ENCODE assay signal across 1 cellular context in the genomic region with DNA sequence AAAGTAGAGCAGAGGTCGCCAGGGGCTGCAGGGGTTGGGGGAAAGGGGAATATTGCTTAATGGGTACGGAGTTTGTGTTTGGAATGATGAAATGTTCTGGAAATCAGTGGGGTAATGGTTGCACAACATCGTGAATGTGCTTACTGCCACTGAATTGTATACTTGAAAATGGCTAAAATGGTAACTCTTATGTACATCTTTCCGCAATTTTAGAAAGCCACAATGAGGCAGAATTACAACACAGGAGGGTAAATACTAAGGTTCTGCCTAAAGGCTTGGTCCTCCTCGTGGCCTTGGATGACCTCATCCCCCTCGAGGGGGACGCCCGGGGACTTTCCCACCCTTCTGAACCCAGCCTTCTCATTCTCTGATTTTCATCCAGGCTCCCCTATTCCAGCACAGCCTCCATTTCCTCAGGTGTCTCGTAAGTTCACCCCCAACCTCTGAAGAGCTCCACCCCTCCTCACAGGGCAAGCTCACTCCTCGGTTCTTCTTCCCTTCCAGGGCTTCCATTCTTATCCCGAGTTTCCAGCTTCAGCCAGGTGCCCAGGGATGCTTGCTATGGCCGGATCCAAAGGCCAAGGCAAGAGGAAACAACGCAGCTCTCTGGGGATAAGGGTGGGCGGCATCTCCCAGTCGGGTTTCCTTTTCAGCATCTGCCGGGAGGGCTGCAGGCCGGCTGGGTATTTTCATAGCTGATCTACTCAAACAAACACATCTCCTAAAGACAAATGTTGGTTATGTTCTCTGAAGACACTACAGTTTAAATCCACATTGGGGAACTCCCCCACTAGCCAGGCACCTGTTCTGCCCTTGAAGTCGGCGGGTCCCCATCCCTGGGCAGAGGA.
A peak's percentile ranks its signal among the peaks of the same experiment; 100 is the strongest.
TF ChIP-seq lines count a peak whose summit lies in the region.

No MANE protein-coding gene starts in this region.

TF ChIP-seq in HepG2, 621 proteins besides CTCF, POLR2A, EP300 and RAD21 (continued from another document):
- TF ChIP-seq ZNF451 (CRISPR knock-in tag; IDR thresholded peaks at IDR 0.05) (no peak), ZBTB8A (CRISPR knock-in tag; IDR thresholded peaks at IDR 0.05; ENCODE audit: borderline replicate concordance, low read depth) (no peak), KMT2A (CRISPR knock-in tag; IDR thresholded peaks at IDR 0.05) (no peak), ZNF136 (CRISPR knock-in tag; IDR thresholded peaks at IDR 0.05; ENCODE audit: low read depth) (no peak), ZNF501 (CRISPR knock-in tag; IDR thresholded peaks at IDR 0.05) (no peak), HMG20A (CRISPR knock-in tag; IDR thresholded peaks at IDR 0.05; ENCODE audit: borderline replicate concordance) (no peak; the same call in 1 of the 2 replicates), MYC (CRISPR knock-in tag; IDR thresholded peaks at IDR 0.05; ENCODE audit: borderline replicate concordance) (no peak), SKI (IDR thresholded peaks at IDR 0.05; ENCODE audit: partially characterized antibody) (peak; percentile 7), KAT7 (CRISPR knock-in tag; IDR thresholded peaks at IDR 0.05; ENCODE audit: borderline replicate concordance) (peak; percentile 40; the same call in 1 of the 2 replicates), PRMT3 (CRISPR knock-in tag; IDR thresholded peaks at IDR 0.05; ENCODE audit: borderline replicate concordance, low read depth) (no peak), ZNF737 (CRISPR knock-in tag; IDR thresholded peaks at IDR 0.05; ENCODE audit: borderline replicate concordance) (no peak), HOXA7 (CRISPR knock-in tag; IDR thresholded peaks at IDR 0.05) (no peak), NR2C2 (CRISPR knock-in tag; IDR thresholded peaks at IDR 0.05; ENCODE audit: borderline replicate concordance) (peak; percentile 56), PHF20 (CRISPR knock-in tag; IDR thresholded peaks at IDR 0.05) (no peak), ZNF891 (CRISPR knock-in tag; IDR thresholded peaks at IDR 0.05) (peak; percentile 55; the same call in 1 of the 2 replicates), ZNF652 (CRISPR knock-in tag; IDR thresholded peaks at IDR 0.05; ENCODE audit: borderline replicate concordance, low read depth) (no peak), CAMTA2 (CRISPR knock-in tag; IDR thresholded peaks at IDR 0.05; ENCODE audit: borderline replicate concordance) (no peak), MAFF (IDR thresholded peaks at IDR 0.05; ENCODE audit: low read depth, low read length) (peak; percentile 44; the same call in 1 of the 2 replicates), TOPORS (CRISPR knock-in tag; IDR thresholded peaks at IDR 0.05) (no peak), CCDC6 (CRISPR knock-in tag; IDR thresholded peaks at IDR 0.05) (no peak), ZBTB1 (CRISPR knock-in tag; IDR thresholded peaks at IDR 0.05; ENCODE audit: borderline replicate concordance) (no peak), SOX5 (CRISPR knock-in tag; IDR thresholded peaks at IDR 0.05; ENCODE audit: borderline replicate concordance) (peak; percentile 36; the same call in 1 of the 2 replicates), ZNF34 (CRISPR knock-in tag; IDR thresholded peaks at IDR 0.05; ENCODE audit: borderline replicate concordance) (no peak), ZKSCAN5 (CRISPR knock-in tag; IDR thresholded peaks at IDR 0.05) (no peak), ZSCAN21 (CRISPR knock-in tag; IDR thresholded peaks at IDR 0.05; ENCODE audit: borderline replicate concordance) (no peak), HCFC1 (IDR thresholded peaks at IDR 0.05; ENCODE audit: low read depth, low read length) (no peak), TAF15 (IDR thresholded peaks at IDR 0.05; ENCODE audit: low read depth, low read length, poor library complexity, severe bottlenecking) (no peak), ZNF670 (CRISPR knock-in tag; IDR thresholded peaks at IDR 0.05; ENCODE audit: borderline replicate concordance) (no peak), ZFYVE20 (CRISPR knock-in tag; IDR thresholded peaks at IDR 0.05; ENCODE audit: borderline replicate concordance, low read depth) (no peak), ZFP36L2 (CRISPR knock-in tag; IDR thresholded peaks at IDR 0.05) (no peak), KLF13 (CRISPR knock-in tag; IDR thresholded peaks at IDR 0.05) (no peak), CREB1 (IDR thresholded peaks at IDR 0.05) (no peak), CREB1 (CRISPR knock-in tag; IDR thresholded peaks at IDR 0.05) (no peak), TP53 (CRISPR knock-in tag; conservative IDR thresholded peaks at IDR 0.05) (no peak), ZNF775 (CRISPR knock-in tag; IDR thresholded peaks at IDR 0.05; ENCODE audit: borderline replicate concordance) (no peak), ISL2 (CRISPR knock-in tag; IDR thresholded peaks at IDR 0.05) (0 out of 2 replicates have a peak, but pooled peaks have one; percentile 48), ARNT2 (CRISPR knock-in tag; IDR thresholded peaks at IDR 0.05; ENCODE audit: low read depth) (no peak), ZNF605 (CRISPR knock-in tag; IDR thresholded peaks at IDR 0.05) (no peak), GLI4 (CRISPR knock-in tag; IDR thresholded peaks at IDR 0.05; ENCODE audit: borderline replicate concordance) (no peak), NKX3-1 (CRISPR knock-in tag; IDR thresholded peaks at IDR 0.05) (no peak), CENPX (CRISPR knock-in tag; IDR thresholded peaks at IDR 0.05) (no peak), PHF21A (CRISPR knock-in tag; IDR thresholded peaks at IDR 0.05) (no peak; the same call in 1 of the 2 replicates)
- TF ChIP-seq, protein P1, sequence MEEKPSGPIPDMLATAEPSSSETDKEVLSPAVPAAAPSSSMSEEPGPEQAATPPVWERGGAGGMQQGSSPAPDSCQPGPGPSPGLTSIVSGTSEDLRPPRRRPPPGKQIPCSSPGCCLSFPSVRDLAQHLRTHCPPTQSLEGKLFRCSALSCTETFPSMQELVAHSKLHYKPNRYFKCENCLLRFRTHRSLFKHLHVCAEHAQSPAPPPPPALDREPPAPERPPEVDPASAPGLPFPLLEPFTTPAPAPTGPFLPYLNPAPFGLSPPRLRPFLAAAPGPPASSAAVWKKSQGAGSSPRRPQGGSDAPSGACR (CRISPR knock-in tag; IDR thresholded peaks at IDR 0.05) = no peak
- TF ChIP-seq, protein P2, sequence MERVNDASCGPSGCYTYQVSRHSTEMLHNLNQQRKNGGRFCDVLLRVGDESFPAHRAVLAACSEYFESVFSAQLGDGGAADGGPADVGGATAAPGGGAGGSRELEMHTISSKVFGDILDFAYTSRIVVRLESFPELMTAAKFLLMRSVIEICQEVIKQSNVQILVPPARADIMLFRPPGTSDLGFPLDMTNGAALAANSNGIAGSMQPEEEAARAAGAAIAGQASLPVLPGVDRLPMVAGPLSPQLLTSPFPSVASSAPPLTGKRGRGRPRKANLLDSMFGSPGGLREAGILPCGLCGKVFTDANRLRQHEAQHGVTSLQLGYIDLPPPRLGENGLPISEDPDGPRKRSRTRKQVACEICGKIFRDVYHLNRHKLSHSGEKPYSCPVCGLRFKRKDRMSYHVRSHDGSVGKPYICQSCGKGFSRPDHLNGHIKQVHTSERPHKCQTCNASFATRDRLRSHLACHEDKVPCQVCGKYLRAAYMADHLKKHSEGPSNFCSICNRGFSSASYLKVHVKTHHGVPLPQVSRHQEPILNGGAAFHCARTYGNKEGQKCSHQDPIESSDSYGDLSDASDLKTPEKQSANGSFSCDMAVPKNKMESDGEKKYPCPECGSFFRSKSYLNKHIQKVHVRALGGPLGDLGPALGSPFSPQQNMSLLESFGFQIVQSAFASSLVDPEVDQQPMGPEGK (CRISPR knock-in tag; IDR thresholded peaks at IDR 0.05) = peak; percentile 37; the same call in 1 of the 2 replicates
- TF ChIP-seq, protein P3, sequence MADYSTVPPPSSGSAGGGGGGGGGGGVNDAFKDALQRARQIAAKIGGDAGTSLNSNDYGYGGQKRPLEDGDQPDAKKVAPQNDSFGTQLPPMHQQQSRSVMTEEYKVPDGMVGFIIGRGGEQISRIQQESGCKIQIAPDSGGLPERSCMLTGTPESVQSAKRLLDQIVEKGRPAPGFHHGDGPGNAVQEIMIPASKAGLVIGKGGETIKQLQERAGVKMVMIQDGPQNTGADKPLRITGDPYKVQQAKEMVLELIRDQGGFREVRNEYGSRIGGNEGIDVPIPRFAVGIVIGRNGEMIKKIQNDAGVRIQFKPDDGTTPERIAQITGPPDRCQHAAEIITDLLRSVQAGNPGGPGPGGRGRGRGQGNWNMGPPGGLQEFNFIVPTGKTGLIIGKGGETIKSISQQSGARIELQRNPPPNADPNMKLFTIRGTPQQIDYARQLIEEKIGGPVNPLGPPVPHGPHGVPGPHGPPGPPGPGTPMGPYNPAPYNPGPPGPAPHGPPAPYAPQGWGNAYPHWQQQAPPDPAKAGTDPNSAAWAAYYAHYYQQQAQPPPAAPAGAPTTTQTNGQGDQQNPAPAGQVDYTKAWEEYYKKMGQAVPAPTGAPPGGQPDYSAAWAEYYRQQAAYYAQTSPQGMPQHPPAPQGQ (CRISPR knock-in tag; IDR thresholded peaks at IDR 0.05; ENCODE audit: borderline replicate concordance) = no peak
- TF ChIP-seq, protein P4, sequence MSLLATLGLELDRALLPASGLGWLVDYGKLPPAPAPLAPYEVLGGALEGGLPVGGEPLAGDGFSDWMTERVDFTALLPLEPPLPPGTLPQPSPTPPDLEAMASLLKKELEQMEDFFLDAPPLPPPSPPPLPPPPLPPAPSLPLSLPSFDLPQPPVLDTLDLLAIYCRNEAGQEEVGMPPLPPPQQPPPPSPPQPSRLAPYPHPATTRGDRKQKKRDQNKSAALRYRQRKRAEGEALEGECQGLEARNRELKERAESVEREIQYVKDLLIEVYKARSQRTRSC (CRISPR knock-in tag; IDR thresholded peaks at IDR 0.05; ENCODE audit: low read depth) = no peak
- TF ChIP-seq, protein P5, sequence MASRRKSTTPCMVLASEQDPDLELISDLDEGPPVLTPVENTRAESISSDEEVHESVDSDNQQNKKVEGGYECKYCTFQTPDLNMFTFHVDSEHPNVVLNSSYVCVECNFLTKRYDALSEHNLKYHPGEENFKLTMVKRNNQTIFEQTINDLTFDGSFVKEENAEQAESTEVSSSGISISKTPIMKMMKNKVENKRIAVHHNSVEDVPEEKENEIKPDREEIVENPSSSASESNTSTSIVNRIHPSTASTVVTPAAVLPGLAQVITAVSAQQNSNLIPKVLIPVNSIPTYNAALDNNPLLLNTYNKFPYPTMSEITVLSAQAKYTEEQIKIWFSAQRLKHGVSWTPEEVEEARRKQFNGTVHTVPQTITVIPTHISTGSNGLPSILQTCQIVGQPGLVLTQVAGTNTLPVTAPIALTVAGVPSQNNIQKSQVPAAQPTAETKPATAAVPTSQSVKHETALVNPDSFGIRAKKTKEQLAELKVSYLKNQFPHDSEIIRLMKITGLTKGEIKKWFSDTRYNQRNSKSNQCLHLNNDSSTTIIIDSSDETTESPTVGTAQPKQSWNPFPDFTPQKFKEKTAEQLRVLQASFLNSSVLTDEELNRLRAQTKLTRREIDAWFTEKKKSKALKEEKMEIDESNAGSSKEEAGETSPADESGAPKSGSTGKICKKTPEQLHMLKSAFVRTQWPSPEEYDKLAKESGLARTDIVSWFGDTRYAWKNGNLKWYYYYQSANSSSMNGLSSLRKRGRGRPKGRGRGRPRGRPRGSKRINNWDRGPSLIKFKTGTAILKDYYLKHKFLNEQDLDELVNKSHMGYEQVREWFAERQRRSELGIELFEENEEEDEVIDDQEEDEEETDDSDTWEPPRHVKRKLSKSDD (CRISPR knock-in tag; IDR thresholded peaks at IDR 0.05; ENCODE audit: low read depth) = 0 out of 2 replicates have a peak, but pooled peaks have one; percentile 28
- TF ChIP-seq, protein P6, sequence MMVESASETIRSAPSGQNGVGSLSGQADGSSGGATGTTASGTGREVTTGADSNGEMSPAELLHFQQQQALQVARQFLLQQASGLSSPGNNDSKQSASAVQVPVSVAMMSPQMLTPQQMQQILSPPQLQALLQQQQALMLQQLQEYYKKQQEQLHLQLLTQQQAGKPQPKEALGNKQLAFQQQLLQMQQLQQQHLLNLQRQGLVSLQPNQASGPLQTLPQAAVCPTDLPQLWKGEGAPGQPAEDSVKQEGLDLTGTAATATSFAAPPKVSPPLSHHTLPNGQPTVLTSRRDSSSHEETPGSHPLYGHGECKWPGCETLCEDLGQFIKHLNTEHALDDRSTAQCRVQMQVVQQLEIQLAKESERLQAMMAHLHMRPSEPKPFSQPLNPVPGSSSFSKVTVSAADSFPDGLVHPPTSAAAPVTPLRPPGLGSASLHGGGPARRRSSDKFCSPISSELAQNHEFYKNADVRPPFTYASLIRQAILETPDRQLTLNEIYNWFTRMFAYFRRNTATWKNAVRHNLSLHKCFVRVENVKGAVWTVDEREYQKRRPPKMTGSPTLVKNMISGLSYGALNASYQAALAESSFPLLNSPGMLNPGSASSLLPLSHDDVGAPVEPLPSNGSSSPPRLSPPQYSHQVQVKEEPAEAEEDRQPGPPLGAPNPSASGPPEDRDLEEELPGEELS (CRISPR knock-in tag; IDR thresholded peaks at IDR 0.05) = no peak
- TF ChIP-seq, protein P7, sequence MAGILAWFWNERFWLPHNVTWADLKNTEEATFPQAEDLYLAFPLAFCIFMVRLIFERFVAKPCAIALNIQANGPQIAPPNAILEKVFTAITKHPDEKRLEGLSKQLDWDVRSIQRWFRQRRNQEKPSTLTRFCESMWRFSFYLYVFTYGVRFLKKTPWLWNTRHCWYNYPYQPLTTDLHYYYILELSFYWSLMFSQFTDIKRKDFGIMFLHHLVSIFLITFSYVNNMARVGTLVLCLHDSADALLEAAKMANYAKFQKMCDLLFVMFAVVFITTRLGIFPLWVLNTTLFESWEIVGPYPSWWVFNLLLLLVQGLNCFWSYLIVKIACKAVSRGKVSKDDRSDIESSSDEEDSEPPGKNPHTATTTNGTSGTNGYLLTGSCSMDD (CRISPR knock-in tag; IDR thresholded peaks at IDR 0.05) = no peak
- TF ChIP-seq, protein P8, sequence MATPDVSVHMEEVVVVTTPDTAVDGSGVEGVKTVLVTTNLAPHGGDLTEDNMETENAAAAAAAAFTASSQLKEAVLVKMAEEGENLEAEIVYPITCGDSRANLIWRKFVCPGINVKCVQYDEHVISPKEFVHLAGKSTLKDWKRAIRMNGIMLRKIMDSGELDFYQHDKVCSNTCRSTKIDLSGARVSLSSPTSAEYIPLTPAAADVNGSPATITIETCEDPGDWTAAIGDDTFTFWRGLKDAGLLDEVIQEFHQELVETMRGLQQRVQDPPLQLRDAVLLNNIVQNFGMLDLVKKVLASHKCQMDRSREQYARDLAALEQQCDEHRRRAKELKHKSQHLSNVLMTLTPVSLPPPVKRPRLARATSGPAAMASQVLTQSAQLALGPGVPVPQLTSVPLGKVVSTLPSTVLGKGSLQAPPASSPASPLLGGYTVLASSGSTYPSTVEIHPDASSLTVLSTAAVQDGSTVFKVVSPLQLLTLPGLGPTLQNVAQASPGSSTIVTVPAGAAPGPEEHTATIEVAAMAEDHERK (CRISPR knock-in tag; IDR thresholded peaks at IDR 0.05; ENCODE audit: low read depth) = no peak
